ENCODE assay signal across 1 cellular context in the genomic region with DNA sequence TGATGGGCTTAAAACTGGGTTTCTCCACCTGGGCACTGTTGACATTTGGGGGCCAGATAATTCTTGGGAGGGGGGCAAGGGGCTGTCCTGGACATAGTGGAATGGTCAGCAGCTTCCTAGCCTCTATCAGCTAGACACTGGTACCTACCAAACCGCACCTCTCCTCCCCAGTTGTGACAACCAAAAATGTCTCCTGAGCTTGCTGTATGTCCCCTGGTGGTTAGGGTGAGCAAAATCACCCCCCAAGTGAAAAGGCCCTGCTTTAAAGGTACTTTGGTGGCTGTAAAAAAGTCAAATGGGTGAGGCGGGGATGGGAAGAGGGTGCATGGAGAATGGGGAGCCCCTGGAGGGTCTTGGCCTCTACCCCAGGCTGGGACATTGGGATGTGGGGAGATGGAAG.
TF ChIP-seq lines count a peak whose summit lies in the region.

No MANE protein-coding gene starts in this region.

TF ChIP-seq in GM12878, 131 proteins besides CTCF, POLR2A, EP300 and RAD21 (continued from another document):
- TF ChIP-seq, protein P1, sequence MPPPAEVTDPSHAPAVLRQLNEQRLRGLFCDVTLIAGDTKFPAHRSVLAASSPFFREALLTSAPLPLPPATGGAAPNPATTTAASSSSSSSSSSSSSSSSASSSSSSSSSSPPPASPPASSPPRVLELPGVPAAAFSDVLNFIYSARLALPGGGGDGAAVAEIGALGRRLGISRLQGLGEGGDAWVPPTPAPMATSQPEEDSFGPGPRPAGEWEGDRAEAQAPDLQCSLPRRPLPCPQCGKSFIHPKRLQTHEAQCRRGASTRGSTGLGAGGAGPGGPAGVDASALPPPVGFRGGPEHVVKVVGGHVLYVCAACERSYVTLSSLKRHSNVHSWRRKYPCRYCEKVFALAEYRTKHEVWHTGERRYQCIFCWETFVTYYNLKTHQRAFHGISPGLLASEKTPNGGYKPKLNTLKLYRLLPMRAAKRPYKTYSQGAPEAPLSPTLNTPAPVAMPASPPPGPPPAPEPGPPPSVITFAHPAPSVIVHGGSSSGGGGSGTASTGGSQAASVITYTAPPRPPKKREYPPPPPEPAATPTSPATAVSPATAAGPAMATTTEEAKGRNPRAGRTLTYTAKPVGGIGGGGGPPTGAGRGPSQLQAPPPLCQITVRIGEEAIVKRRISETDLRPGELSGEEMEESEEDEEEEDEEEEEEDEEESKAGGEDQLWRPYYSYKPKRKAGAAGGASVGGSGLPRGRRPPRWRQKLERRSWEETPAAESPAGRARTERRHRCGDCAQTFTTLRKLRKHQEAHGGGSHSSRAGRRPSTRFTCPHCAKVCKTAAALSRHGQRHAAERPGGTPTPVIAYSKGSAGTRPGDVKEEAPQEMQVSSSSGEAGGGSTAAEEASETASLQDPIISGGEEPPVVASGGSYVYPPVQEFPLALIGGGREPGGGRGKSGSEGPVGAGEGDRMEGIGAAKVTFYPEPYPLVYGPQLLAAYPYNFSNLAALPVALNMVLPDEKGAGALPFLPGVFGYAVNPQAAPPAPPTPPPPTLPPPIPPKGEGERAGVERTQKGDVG (CRISPR knock-in tag; IDR thresholded peaks at IDR 0.05): no peak
- TF ChIP-seq GATAD2B (conservative IDR thresholded peaks at IDR 0.05; ENCODE audit: low read depth) (no peak), IRF4 (IDR thresholded peaks at IDR 0.05; ENCODE audit: low read depth, low read length) (no peak)
- TF ChIP-seq, protein P2, sequence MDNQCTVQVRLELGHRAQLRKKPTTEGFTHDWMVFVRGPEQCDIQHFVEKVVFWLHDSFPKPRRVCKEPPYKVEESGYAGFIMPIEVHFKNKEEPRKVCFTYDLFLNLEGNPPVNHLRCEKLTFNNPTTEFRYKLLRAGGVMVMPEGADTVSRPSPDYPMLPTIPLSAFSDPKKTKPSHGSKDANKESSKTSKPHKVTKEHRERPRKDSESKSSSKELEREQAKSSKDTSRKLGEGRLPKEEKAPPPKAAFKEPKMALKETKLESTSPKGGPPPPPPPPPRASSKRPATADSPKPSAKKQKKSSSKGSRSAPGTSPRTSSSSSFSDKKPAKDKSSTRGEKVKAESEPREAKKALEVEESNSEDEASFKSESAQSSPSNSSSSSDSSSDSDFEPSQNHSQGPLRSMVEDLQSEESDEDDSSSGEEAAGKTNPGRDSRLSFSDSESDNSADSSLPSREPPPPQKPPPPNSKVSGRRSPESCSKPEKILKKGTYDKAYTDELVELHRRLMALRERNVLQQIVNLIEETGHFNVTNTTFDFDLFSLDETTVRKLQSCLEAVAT (IDR thresholded peaks at IDR 0.05): no peak
- TF ChIP-seq, protein P3, sequence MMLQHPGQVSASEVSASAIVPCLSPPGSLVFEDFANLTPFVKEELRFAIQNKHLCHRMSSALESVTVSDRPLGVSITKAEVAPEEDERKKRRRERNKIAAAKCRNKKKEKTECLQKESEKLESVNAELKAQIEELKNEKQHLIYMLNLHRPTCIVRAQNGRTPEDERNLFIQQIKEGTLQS (IDR thresholded peaks at IDR 0.05; ENCODE audit: borderline replicate concordance, extremely low read depth, low read depth, low read length): no peak
- TF ChIP-seq, protein P4, sequence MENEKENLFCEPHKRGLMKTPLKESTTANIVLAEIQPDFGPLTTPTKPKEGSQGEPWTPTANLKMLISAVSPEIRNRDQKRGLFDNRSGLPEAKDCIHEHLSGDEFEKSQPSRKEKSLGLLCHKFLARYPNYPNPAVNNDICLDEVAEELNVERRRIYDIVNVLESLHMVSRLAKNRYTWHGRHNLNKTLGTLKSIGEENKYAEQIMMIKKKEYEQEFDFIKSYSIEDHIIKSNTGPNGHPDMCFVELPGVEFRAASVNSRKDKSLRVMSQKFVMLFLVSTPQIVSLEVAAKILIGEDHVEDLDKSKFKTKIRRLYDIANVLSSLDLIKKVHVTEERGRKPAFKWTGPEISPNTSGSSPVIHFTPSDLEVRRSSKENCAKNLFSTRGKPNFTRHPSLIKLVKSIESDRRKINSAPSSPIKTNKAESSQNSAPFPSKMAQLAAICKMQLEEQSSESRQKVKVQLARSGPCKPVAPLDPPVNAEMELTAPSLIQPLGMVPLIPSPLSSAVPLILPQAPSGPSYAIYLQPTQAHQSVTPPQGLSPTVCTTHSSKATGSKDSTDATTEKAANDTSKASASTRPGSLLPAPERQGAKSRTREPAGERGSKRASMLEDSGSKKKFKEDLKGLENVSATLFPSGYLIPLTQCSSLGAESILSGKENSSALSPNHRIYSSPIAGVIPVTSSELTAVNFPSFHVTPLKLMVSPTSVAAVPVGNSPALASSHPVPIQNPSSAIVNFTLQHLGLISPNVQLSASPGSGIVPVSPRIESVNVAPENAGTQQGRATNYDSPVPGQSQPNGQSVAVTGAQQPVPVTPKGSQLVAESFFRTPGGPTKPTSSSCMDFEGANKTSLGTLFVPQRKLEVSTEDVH (IDR thresholded peaks at IDR 0.05; ENCODE audit: low read depth, partially characterized antibody): no peak
- TF ChIP-seq, protein P5, sequence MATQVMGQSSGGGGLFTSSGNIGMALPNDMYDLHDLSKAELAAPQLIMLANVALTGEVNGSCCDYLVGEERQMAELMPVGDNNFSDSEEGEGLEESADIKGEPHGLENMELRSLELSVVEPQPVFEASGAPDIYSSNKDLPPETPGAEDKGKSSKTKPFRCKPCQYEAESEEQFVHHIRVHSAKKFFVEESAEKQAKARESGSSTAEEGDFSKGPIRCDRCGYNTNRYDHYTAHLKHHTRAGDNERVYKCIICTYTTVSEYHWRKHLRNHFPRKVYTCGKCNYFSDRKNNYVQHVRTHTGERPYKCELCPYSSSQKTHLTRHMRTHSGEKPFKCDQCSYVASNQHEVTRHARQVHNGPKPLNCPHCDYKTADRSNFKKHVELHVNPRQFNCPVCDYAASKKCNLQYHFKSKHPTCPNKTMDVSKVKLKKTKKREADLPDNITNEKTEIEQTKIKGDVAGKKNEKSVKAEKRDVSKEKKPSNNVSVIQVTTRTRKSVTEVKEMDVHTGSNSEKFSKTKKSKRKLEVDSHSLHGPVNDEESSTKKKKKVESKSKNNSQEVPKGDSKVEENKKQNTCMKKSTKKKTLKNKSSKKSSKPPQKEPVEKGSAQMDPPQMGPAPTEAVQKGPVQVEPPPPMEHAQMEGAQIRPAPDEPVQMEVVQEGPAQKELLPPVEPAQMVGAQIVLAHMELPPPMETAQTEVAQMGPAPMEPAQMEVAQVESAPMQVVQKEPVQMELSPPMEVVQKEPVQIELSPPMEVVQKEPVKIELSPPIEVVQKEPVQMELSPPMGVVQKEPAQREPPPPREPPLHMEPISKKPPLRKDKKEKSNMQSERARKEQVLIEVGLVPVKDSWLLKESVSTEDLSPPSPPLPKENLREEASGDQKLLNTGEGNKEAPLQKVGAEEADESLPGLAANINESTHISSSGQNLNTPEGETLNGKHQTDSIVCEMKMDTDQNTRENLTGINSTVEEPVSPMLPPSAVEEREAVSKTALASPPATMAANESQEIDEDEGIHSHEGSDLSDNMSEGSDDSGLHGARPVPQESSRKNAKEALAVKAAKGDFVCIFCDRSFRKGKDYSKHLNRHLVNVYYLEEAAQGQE (IDR thresholded peaks at IDR 0.05; ENCODE audit: low read depth, low read length): no peak
